Comparison of ENCODE assay signal across 9 cellular contexts in genomic region chr7:75740846-75741497, GRCh38. TPM values are rescaled to one million over a fixed set of nuclear protein-coding genes. Genes with fewer than 3 reads are reported as not detected.
DNase-seq lines count a peak whose midpoint lies in the region; ATAC-seq and TF ChIP-seq lines count a peak whose summit lies in the region.
"Had no signal": no experiment of that assay in that cellular context is flagged by ENCODE, and none has a peak within 500 bp of the region (broad histone marks: within the 10 kb centered on the region; RNA-seq: fewer than 3 reads in every experiment).

No MANE protein-coding gene starts in this region.

- H3K9ac ChIP-seq in OCI-LY3 (ENCODE audit: low read length) = no peak overlapping the region; the same call in 1 of the 2 replicates

- peak overlapping the region; percentile 33 for H3K27ac Mint-ChIP-seq in stimulated activated memory B cell treated with anti-CD40 and anti-IgM and Interleukin-4, amounts not matched to agents 10 μg/mL and 1 μg/mL and 100 μg/mL, for 72 hours

- TF ChIP-seq CTCF in OCI-LY3 (IDR thresholded peaks at IDR 0.05; ENCODE audit: low read depth, low read length) = no peak

- peak overlapping the region; percentile 61 for H3K4me3 ChIP-seq in OCI-LY3 (ENCODE audit: low read length)
- no peak overlapping the region for H3K4me3 ChIP-seq in right cardiac atrium (ENCODE audit: low read length)

- ATAC-seq in right cardiac atrium (no peak), HG03175 (IDR thresholded peaks at IDR 0.05; ENCODE audit: unreplicated experiment) (no peak)
- no peak for ATAC-seq in stimulated activated memory B cell treated with anti-CD40 and anti-IgM and Interleukin-4, amounts not matched to agents 10 μg/mL and 1 μg/mL and 100 μg/mL, for 72 hours

- peaks cover 31% of the 10 kb centered on the region for H3K4me1 Mint-ChIP-seq in stimulated activated memory B cell treated with anti-CD40 and anti-IgM and Interleukin-4, amounts not matched to agents 10 μg/mL and 1 μg/mL and 100 μg/mL, for 72 hours

- no peaks in the 10 kb centered on the region for H3K79me2 ChIP-seq in OCI-LY3 (ENCODE audit: low read length)

- H3K27ac ChIP-seq in OCI-LY3 (ENCODE audit: low read length) = no peak overlapping the region
- H3K27ac ChIP-seq in right cardiac atrium (ENCODE audit: low read length) = no peak overlapping the region

- H3K9me3 ChIP-seq in OCI-LY3 (ENCODE audit: insufficient read depth, low read length) = no peaks in the 10 kb centered on the region
- no peaks in the 10 kb centered on the region for H3K9me3 ChIP-seq in right cardiac atrium (ENCODE audit: control insufficient read depth, low read length)

- intact Hi-C loops in right cardiac atrium (cut with DNase I) = loop anchor here in 1 of 4 donors (10.0 kb wide), 1 partner anchor 116 kb away; no protein-coding TSS in a partner anchor

- DNase-seq in NCI-H82 (lab: John Stamatoyannopoulos, UW) = peak; percentile 13
- DNase-seq in NCI-H82 treated with DMSO at 0.1 percent for 48 hours (lab: John Stamatoyannopoulos, UW; ENCODE audit: unreplicated experiment) = no peak
- DNase-seq in right cardiac atrium = peak in 2 of 3 donors; percentile 27 to 69
- no peak for DNase-seq in amniotic stem cell (lab: John Stamatoyannopoulos, UW)
- DNase-seq in NCI-H1048 (lab: John Stamatoyannopoulos, UW) = no peak

- H4K20me1 ChIP-seq in OCI-LY3 (ENCODE audit: insufficient read depth, low read length) = no peaks in the 10 kb centered on the region

- peak overlapping the region; percentile 25 for H3K4me3 Mint-ChIP-seq in stimulated activated memory B cell treated with anti-CD40 and anti-IgM and Interleukin-4, amounts not matched to agents 10 μg/mL and 1 μg/mL and 100 μg/mL, for 72 hours

- no peaks in the 10 kb centered on the region for H3K36me3 ChIP-seq in OCI-LY3 (replicated peaks; ENCODE audit: low read depth, low read length)

- H3K4me2 ChIP-seq in OCI-LY3 (ENCODE audit: low read length) = peak overlapping the region; percentile 77

- H3K36me3 Mint-ChIP-seq in stimulated activated memory B cell treated with anti-CD40 and anti-IgM and Interleukin-4, amounts not matched to agents 10 μg/mL and 1 μg/mL and 100 μg/mL, for 72 hours = no peaks in the 10 kb centered on the region

- no peaks in the 10 kb centered on the region for H3K9me3 Mint-ChIP-seq in stimulated activated memory B cell treated with anti-CD40 and anti-IgM and Interleukin-4, amounts not matched to agents 10 μg/mL and 1 μg/mL and 100 μg/mL, for 72 hours

- H3K27me3 Mint-ChIP-seq in stimulated activated memory B cell treated with anti-CD40 and anti-IgM and Interleukin-4, amounts not matched to agents 10 μg/mL and 1 μg/mL and 100 μg/mL, for 72 hours = no peaks in the 10 kb centered on the region

- H3K27me3 ChIP-seq in OCI-LY3 (ENCODE audit: low read depth, low read length) (peaks cover 16% of the 10 kb centered on the region), right cardiac atrium (ENCODE audit: control insufficient read depth, insufficient read depth) (no peaks in the 10 kb centered on the region)

- H3K4me1 ChIP-seq in OCI-LY3 (ENCODE audit: low read length) = peaks cover 27% of the 10 kb centered on the region
- H3K4me1 ChIP-seq in right cardiac atrium (ENCODE audit: control insufficient read depth, insufficient read depth, low read length) = no peaks in the 10 kb centered on the region

- WGBS in right cardiac atrium = 42% methylated on average over 13 of the region's 13 CpGs

- H2AFZ ChIP-seq in OCI-LY3 (ENCODE audit: low read depth, low read length) = peak overlapping the region; percentile 41; the same call in 1 of the 2 replicates

RNA-seq across cellular contexts. Expression of gene HIP1, which starts 2.2 kb away (rescaled TPM):
- 10 to 100 TPM in 3 of 4 donors, 1 to 10 TPM in 1; 8.8 to 15.0 (median 13.0) TPM for total RNA-seq in right cardiac atrium
- 5.6 TPM for polyA plus RNA-seq in right cardiac atrium

RNA-seq across cellular contexts. Expression of gene CCL26, which starts 31.0 kb away (rescaled TPM):
- total RNA-seq in right cardiac atrium = 10 to 100 TPM in 1 of 4 donors, 1 to 10 TPM in 3; 1.0 to 25.2 (median 1.4) TPM
- polyA plus RNA-seq in right cardiac atrium = 0.59 TPM
- total RNA-seq: epithelial cell of proximal tubule had no signal

Comparison
In these comparisons a context has a peak if more than half of its experiments do, and no peak if none do; other contexts are left out.
1. DNase-seq: peak in NCI-H82 (single experiment) and right cardiac atrium (2 of 3); none in NCI-H82 treated with DMSO at 0.1 percent for 48 hours (single experiment), amniotic stem cell (single experiment) and NCI-H1048 (single experiment).